22 cellular contexts compared by ENCODE assay signal in the genomic region with DNA sequence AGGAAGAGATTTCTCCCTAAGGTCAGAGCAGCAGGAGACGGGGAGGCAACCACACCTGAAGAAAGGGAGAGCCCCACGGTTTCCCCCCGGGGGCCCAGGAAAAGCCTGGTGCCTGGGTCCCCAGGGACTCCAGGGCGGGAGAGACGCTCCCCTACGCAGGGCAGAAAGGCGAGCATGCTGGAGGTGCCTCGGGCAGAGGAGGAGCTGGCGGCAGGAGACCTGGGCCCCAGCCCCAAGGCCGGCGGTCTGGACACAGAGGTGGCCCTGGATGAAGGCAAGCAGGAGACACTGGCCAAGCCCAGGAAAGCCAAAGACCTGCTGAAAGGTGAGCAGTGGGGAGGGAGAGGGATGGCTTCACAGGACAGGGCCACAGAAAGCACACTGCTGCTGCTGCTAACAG. TPM values are rescaled to one million over a fixed set of nuclear protein-coding genes. Genes with fewer than 3 reads are reported as not detected.
"Had no signal": no experiment of that assay in that cellular context is flagged by ENCODE, and none has a peak within 500 bp of the region (broad histone marks: within the 10 kb centered on the region; RNA-seq: fewer than 3 reads in every experiment).

No MANE protein-coding gene starts in this region.

- DNase-seq: activated CD4-positive, alpha-beta memory T cell treated with anti-CD3 and anti-CD28 coated beads, Interleukin-2, amount 10 ng/mL, durations not matched to agents 7 days and 5 days; activated CD4-positive, alpha-beta T cell treated with anti-CD3 and anti-CD28 coated beads, Interleukin-2, amount 10 ng/mL, durations not matched to agents 24 days and 14 days; activated gamma-delta T cell; activated naive CD4-positive, alpha-beta T cell treated with anti-CD3 and anti-CD28 coated beads, Interleukin-2, amount 50 U/mL, for 16 hours; activated naive CD8-positive, alpha-beta T cell treated with anti-CD3 and anti-CD28 coated beads, Interleukin-2, amount 50 U/mL, for 24 hours; erythroblast; hypothalamus; mesenchymal stem cell; naive B cell; nucleus accumbens; sigmoid colon; spleen; stimulated activated CD4-positive, alpha-beta T cell treated with anti-CD3 and anti-CD28 coated beads, Interleukin-4, amount 100 ng/mL, for 1 hour; tibial artery had no signal

- H3K36me3 ChIP-seq: spleen had no signal

- H3K27me3 ChIP-seq: cardiac muscle cell, gastroesophageal sphincter, sigmoid colon, spleen, tibial artery had no signal

- ATAC-seq: activated CD4-positive, CD25-positive, alpha-beta regulatory T cell treated with anti-CD3 and anti-CD28 coated beads, Interleukin-2, amount 50 U/mL, for 24 hours; gastroesophageal sphincter had no signal

- H3K4me3 ChIP-seq: cardiac muscle cell, gastroesophageal sphincter, sigmoid colon, spleen, tibial artery had no signal

- H3K4me1 ChIP-seq: gastroesophageal sphincter, sigmoid colon, spleen had no signal

- H3K27ac ChIP-seq: cardiac muscle cell, gastroesophageal sphincter, sigmoid colon, spleen had no signal

- H3K9me3 ChIP-seq: gastroesophageal sphincter, sigmoid colon, spleen, tibial artery had no signal

RNA-seq across cellular contexts. Expression of gene SLC28A1, which starts 26.2 kb away (rescaled TPM):
- total RNA-seq: activated CD4-positive, alpha-beta memory T cell treated with anti-CD3 and anti-CD28 coated beads, Interleukin-2, amount 10 ng/mL, durations not matched to agents 7 days and 5 days; activated CD4-positive, alpha-beta T cell treated with anti-CD3 and anti-CD28 coated beads, Interleukin-2, amount 10 ng/mL, durations not matched to agents 24 days and 14 days; cerebellum; gastroesophageal sphincter; lower leg skin; sigmoid colon; T-helper 2 cell treated with Interferon-gamma antibody and Interleukin-4, amounts not matched to agents 100 ng/mL and 5 ng/mL, for 36 hours; ureter had no signal
- polyA plus RNA-seq: neural cell, sigmoid colon had no signal

RNA-seq across cellular contexts. Expression of gene ALPK3, which starts 41.1 kb away (rescaled TPM):
- polyA plus RNA-seq: neural cell had no signal
